ENCODE assay signal across 1 cellular context in the genomic region with DNA sequence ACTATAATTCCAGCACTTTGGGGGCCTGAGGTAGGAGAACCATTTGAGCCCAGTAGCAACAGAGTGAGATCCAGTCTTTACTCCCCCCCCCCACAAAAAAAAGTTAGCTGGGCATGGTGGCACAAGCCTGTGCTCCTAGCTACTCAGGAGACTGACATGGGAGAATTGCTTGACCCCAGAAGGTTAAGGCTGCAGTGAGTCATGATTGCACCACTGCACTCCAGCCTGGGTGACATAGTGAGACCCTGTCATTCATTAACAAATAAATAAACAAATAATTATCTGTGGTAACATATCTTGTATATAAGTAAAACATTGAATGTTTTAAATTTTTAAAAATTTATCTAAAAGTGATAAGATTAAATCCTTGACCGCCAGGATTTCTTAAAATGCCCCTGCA.
A peak's percentile ranks its signal among the peaks of the same experiment; 100 is the strongest.
TF ChIP-seq lines count a peak whose summit lies in the region.

No MANE protein-coding gene starts in this region.

TF ChIP-seq in HepG2, 621 proteins besides CTCF, POLR2A, EP300 and RAD21 (continued from another document):
- peak; percentile 33; the same call in 1 of the 2 replicates for TF ChIP-seq JUN (CRISPR knock-in tag; IDR thresholded peaks at IDR 0.05)
- TF ChIP-seq, protein P1, sequence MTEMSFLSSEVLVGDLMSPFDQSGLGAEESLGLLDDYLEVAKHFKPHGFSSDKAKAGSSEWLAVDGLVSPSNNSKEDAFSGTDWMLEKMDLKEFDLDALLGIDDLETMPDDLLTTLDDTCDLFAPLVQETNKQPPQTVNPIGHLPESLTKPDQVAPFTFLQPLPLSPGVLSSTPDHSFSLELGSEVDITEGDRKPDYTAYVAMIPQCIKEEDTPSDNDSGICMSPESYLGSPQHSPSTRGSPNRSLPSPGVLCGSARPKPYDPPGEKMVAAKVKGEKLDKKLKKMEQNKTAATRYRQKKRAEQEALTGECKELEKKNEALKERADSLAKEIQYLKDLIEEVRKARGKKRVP (CRISPR knock-in tag; IDR thresholded peaks at IDR 0.05) = peak in 1 of 2 experiments; percentile 91; a peak in 2 of 4 replicates
- no peak for TF ChIP-seq SMC3 (IDR thresholded peaks at IDR 0.05; ENCODE audit: low read length)
- TF ChIP-seq DR1 (CRISPR knock-in tag; IDR thresholded peaks at IDR 0.05) = no peak
- peak; percentile 83 for TF ChIP-seq GATAD2A (CRISPR knock-in tag; IDR thresholded peaks at IDR 0.05)
- peak; percentile 48; the same call in 1 of the 2 replicates for TF ChIP-seq FOXA3 (CRISPR knock-in tag; IDR thresholded peaks at IDR 0.05)
- TF ChIP-seq HNF4A (CRISPR knock-in tag; IDR thresholded peaks at IDR 0.05) = 0 out of 2 replicates have a peak, but pooled peaks have one; percentile 4
- TF ChIP-seq, protein P2, sequence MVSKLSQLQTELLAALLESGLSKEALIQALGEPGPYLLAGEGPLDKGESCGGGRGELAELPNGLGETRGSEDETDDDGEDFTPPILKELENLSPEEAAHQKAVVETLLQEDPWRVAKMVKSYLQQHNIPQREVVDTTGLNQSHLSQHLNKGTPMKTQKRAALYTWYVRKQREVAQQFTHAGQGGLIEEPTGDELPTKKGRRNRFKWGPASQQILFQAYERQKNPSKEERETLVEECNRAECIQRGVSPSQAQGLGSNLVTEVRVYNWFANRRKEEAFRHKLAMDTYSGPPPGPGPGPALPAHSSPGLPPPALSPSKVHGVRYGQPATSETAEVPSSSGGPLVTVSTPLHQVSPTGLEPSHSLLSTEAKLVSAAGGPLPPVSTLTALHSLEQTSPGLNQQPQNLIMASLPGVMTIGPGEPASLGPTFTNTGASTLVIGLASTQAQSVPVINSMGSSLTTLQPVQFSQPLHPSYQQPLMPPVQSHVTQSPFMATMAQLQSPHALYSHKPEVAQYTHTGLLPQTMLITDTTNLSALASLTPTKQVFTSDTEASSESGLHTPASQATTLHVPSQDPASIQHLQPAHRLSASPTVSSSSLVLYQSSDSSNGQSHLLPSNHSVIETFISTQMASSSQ (IDR thresholded peaks at IDR 0.05; ENCODE audit: low read depth) = peak; percentile 92
- TF ChIP-seq, protein P2 (CRISPR knock-in tag; IDR thresholded peaks at IDR 0.05; ENCODE audit: borderline replicate concordance) = peak; percentile 87; the same call in 1 of the 2 replicates
- TF ChIP-seq, protein P3, sequence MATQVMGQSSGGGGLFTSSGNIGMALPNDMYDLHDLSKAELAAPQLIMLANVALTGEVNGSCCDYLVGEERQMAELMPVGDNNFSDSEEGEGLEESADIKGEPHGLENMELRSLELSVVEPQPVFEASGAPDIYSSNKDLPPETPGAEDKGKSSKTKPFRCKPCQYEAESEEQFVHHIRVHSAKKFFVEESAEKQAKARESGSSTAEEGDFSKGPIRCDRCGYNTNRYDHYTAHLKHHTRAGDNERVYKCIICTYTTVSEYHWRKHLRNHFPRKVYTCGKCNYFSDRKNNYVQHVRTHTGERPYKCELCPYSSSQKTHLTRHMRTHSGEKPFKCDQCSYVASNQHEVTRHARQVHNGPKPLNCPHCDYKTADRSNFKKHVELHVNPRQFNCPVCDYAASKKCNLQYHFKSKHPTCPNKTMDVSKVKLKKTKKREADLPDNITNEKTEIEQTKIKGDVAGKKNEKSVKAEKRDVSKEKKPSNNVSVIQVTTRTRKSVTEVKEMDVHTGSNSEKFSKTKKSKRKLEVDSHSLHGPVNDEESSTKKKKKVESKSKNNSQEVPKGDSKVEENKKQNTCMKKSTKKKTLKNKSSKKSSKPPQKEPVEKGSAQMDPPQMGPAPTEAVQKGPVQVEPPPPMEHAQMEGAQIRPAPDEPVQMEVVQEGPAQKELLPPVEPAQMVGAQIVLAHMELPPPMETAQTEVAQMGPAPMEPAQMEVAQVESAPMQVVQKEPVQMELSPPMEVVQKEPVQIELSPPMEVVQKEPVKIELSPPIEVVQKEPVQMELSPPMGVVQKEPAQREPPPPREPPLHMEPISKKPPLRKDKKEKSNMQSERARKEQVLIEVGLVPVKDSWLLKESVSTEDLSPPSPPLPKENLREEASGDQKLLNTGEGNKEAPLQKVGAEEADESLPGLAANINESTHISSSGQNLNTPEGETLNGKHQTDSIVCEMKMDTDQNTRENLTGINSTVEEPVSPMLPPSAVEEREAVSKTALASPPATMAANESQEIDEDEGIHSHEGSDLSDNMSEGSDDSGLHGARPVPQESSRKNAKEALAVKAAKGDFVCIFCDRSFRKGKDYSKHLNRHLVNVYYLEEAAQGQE (IDR thresholded peaks at IDR 0.05; ENCODE audit: borderline replicate concordance in 1 of 2, low read depth in 1 of 2, low read length in 2 of 2) = no peak
- TF ChIP-seq SP140L (CRISPR knock-in tag; IDR thresholded peaks at IDR 0.05; ENCODE audit: borderline replicate concordance) = no peak
- TF ChIP-seq FOXJ3 (CRISPR knock-in tag; IDR thresholded peaks at IDR 0.05; ENCODE audit: borderline replicate concordance) = no peak
- TF ChIP-seq, protein P4, sequence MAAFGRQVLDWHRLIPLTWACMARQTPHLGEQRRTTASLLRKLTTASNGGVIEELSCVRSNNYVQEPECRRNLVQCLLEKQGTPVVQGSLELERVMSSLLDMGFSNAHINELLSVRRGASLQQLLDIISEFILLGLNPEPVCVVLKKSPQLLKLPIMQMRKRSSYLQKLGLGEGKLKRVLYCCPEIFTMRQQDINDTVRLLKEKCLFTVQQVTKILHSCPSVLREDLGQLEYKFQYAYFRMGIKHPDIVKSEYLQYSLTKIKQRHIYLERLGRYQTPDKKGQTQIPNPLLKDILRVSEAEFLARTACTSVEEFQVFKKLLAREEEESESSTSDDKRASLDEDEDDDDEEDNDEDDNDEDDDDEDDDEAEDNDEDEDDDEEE (CRISPR knock-in tag; IDR thresholded peaks at IDR 0.05) = no peak
- no peak for TF ChIP-seq AGO2 (optimal IDR thresholded peaks at IDR 0.05; ENCODE audit: low read depth, low read length)
- no peak for TF ChIP-seq MATR3 (CRISPR knock-in tag; IDR thresholded peaks at IDR 0.05)
- peak; percentile 26; the same call in 1 of the 2 replicates for TF ChIP-seq ATF7 (IDR thresholded peaks at IDR 0.05)
- TF ChIP-seq ATF7 (CRISPR knock-in tag; IDR thresholded peaks at IDR 0.05) = no peak
- TF ChIP-seq FOSL2 (CRISPR knock-in tag; IDR thresholded peaks at IDR 0.05) = peak; percentile 97
- no peak for TF ChIP-seq ZNF615 (CRISPR knock-in tag; IDR thresholded peaks at IDR 0.05; ENCODE audit: borderline replicate concordance)
- TF ChIP-seq HMG20A (CRISPR knock-in tag; IDR thresholded peaks at IDR 0.05; ENCODE audit: borderline replicate concordance) = peak; percentile 40; the same call in 1 of the 2 replicates
- TF ChIP-seq CEBPB (IDR thresholded peaks at IDR 0.05; ENCODE audit: borderline replicate concordance, low read depth, low read length) = peak; percentile 92
- TF ChIP-seq FOXA1 (IDR thresholded peaks at IDR 0.05) = no peak
- no peak for TF ChIP-seq FOXA1 (CRISPR knock-in tag; IDR thresholded peaks at IDR 0.05)
- TF ChIP-seq ZNF549 (CRISPR knock-in tag; IDR thresholded peaks at IDR 0.05) = no peak
- TF ChIP-seq, protein P5, sequence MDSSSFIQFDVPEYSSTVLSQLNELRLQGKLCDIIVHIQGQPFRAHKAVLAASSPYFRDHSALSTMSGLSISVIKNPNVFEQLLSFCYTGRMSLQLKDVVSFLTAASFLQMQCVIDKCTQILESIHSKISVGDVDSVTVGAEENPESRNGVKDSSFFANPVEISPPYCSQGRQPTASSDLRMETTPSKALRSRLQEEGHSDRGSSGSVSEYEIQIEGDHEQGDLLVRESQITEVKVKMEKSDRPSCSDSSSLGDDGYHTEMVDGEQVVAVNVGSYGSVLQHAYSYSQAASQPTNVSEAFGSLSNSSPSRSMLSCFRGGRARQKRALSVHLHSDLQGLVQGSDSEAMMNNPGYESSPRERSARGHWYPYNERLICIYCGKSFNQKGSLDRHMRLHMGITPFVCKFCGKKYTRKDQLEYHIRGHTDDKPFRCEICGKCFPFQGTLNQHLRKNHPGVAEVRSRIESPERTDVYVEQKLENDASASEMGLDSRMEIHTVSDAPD (CRISPR knock-in tag; IDR thresholded peaks at IDR 0.05) = no peak
- no peak for TF ChIP-seq RFX1 (IDR thresholded peaks at IDR 0.05)
- TF ChIP-seq ZNF543 (CRISPR knock-in tag; IDR thresholded peaks at IDR 0.05) = no peak
- TF ChIP-seq RAD51 (IDR thresholded peaks at IDR 0.05; ENCODE audit: borderline replicate concordance) = no peak
- no peak for TF ChIP-seq NFRKB (IDR thresholded peaks at IDR 0.05)
- TF ChIP-seq, protein P6, sequence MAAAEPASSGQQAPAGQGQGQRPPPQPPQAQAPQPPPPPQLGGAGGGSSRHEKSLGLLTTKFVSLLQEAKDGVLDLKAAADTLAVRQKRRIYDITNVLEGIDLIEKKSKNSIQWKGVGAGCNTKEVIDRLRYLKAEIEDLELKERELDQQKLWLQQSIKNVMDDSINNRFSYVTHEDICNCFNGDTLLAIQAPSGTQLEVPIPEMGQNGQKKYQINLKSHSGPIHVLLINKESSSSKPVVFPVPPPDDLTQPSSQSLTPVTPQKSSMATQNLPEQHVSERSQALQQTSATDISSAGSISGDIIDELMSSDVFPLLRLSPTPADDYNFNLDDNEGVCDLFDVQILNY (CRISPR knock-in tag; conservative IDR thresholded peaks at IDR 0.05) = no peak
- TF ChIP-seq HNRNPH1 (optimal IDR thresholded peaks at IDR 0.05; ENCODE audit: low read depth, low read length) = no peak
